In the genomic region with DNA sequence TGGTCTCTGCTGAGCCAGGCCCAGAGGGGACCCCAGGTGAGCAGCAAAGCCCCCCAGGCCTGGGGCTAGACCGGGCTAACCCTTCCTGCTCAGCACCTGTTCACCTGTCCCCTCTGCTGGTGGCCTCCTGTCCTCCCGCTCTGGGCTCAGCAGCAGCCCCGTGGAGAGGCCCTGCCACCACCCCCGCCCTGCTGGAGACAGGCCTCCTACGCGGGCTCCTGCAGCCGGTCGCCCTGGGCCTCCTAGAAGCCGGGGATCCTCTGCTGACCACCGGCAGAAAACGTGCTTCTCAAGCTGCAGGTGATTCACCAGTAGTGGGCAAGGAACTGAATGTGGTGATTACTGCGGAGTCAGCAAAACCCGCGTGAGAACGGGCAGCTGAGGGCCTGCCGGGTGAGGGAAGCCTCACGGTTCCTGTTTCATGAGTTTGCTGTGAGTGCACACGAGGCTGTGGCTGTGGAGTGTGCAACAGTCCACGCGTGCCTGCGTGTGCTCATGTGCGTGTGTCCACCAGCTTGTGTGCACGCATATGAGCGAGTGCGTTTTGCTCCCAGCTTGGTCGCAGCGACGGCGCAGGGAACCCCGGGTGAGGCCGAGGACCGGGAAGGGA, we compare ENCODE assay signal across 8 cellular contexts. TPM values are rescaled to one million over a fixed set of nuclear protein-coding genes. Genes with fewer than 3 reads are reported as not detected.
DNase-seq lines count a peak whose midpoint lies in the region; ATAC-seq and TF ChIP-seq lines count a peak whose summit lies in the region.

No MANE protein-coding gene starts in this region.

- ATAC-seq in GM21528 (IDR thresholded peaks at IDR 0.05; ENCODE audit: low FRiP score, unreplicated experiment) (no peak), HG02623 (IDR thresholded peaks at IDR 0.05; ENCODE audit: unreplicated experiment) (no peak)

- no peak for TF ChIP-seq CTCF in type B pancreatic cell (conservative IDR thresholded peaks at IDR 0.05)

- DNase-seq in DMS 273 (lab: John Stamatoyannopoulos, UW; ENCODE audit: unreplicated experiment) (peak; percentile 36), DMS 273 treated with DMSO at 0.1 percent for 48 hours (lab: John Stamatoyannopoulos, UW) (no peak), RKO (ENCODE audit: low spot score) (peak; percentile 78), dedifferentiated amniotic fluid mesenchymal stem cell (ENCODE audit: extremely low spot score) (peak; percentile 28), medulla oblongata (ENCODE audit: extremely low spot score) (peak; percentile 66), type B pancreatic cell (ENCODE audit: extremely low spot score, unreplicated experiment) (no peak)

- H3K27ac Mint-ChIP-seq in type B pancreatic cell: peak overlapping the region; percentile 69

- H3K4me3 Mint-ChIP-seq in type B pancreatic cell: peak overlapping the region; percentile 84

- no peaks in the 10 kb centered on the region for H3K9me3 Mint-ChIP-seq in type B pancreatic cell

- peaks cover 21% of the 10 kb centered on the region for H3K4me1 Mint-ChIP-seq in type B pancreatic cell (ENCODE audit: unreplicated experiment)

- no peaks in the 10 kb centered on the region for H3K36me3 Mint-ChIP-seq in type B pancreatic cell

- peaks cover 11% of the 10 kb centered on the region for H3K27me3 Mint-ChIP-seq in type B pancreatic cell

RNA-seq across cellular contexts. Expression of a gene that starts 0.8 kb away (rescaled TPM):
- total RNA-seq in type B pancreatic cell (ENCODE audit: low replicate concordance): 13.2 and 17.7 TPM in 2 replicates

RNA-seq across cellular contexts. Expression of a gene that starts 15.4 kb away (rescaled TPM):
- total RNA-seq in type B pancreatic cell (ENCODE audit: low replicate concordance): 1.4 and 1.6 TPM in 2 replicates

RNA-seq across cellular contexts. Expression of a gene that starts 26.3 kb away (rescaled TPM):
- total RNA-seq in type B pancreatic cell (ENCODE audit: low replicate concordance): 0.14 TPM in 1 of 2 replicates, not detected in the other

RNA-seq across cellular contexts. Expression of a gene that starts 38.8 kb away (rescaled TPM):
- 0.21 and 0.97 TPM in 2 replicates for total RNA-seq in type B pancreatic cell (ENCODE audit: low replicate concordance)

RNA-seq across cellular contexts. Expression of a gene that starts 59.3 kb away (rescaled TPM):
- total RNA-seq in type B pancreatic cell (ENCODE audit: low replicate concordance): 176 and 184 TPM in 2 replicates

Comparison
In these comparisons a context has a peak if more than half of its experiments do, and no peak if none do; other contexts are left out.
1. DNase-seq: peak in DMS 273 (single experiment), RKO (single experiment), dedifferentiated amniotic fluid mesenchymal stem cell (single experiment) and medulla oblongata (single experiment); none in DMS 273 treated with DMSO at 0.1 percent for 48 hours (single experiment) and type B pancreatic cell (single experiment).